Comparison of ENCODE assay signal across 8 cellular contexts in the genomic region with DNA sequence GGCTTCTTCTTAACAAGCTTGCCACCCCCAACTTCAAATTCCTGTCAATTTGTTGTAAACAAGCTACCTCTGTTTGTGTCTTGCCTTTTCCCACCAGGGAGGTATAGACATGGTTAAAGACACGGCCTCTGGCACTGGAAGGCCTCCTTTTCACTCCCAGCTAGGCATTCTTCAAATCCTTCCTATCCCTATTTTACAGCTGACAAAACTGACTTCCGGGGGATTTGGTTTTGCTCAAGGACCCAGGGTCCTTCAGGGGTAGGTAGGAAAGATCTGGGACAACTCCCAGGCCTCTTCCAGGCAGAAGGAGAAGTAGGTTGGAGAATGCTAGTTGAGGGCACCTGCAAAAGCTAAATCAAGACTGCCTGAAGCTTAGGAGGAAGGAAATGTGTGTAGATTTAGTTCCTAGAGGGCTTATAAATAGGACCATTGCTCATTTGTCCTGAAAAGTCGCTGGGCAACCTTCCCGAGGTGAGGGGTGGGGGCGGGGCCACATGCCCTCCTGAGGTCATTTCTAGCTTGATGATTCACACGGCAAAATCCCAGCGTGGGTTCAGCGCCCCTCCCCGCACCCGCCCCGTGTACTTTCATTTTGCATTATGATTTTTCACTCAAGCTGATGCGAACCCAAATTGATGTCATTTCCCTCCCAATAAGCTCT. TPM values are rescaled to one million over a fixed set of nuclear protein-coding genes. Genes with fewer than 3 reads are reported as not detected.
DNase-seq lines count a peak whose midpoint lies in the region; ATAC-seq and FAIRE-seq lines count a peak whose summit lies in the region.

No MANE protein-coding gene starts in this region.

- POLR2A ChIA-PET in activated CD4-positive, alpha-beta T cell treated with anti-CD3 and anti-CD28 coated beads, Interleukin-2, amount 10 ng/mL, durations not matched to agents 7 days and 5 days (lab: Charles Lee), result no interaction called here

- H3K9ac ChIP-seq in HUES6 (ENCODE audit: low read length) (peak overlapping the region; percentile 52), mucosa of stomach (ENCODE audit: low read length) (peak overlapping the region; percentile 68)

- H3K4me3 Mint-ChIP-seq in activated CD4-positive, alpha-beta T cell treated with anti-CD3 and anti-CD28 coated beads, Interleukin-2, amount 10 ng/mL, durations not matched to agents 7 days and 5 days, result peak overlapping the region; percentile 69

- H3K27ac Mint-ChIP-seq in activated CD4-positive, alpha-beta T cell treated with anti-CD3 and anti-CD28 coated beads, Interleukin-2, amount 10 ng/mL, durations not matched to agents 7 days and 5 days, result peak overlapping the region; percentile 82

- FAIRE-seq in GM18507 (lab: Jason Lieb, UNC), result peak; percentile 83

- H3K27me3 ChIP-seq in HUES6 (ENCODE audit: control insufficient read depth, insufficient read depth, low read length) (no peaks in the 10 kb centered on the region), mucosa of stomach (ENCODE audit: control insufficient read depth, insufficient read depth, low read length) (no peaks in the 10 kb centered on the region)

- H3K9me3 ChIP-seq in HUES6 (ENCODE audit: control insufficient read depth, insufficient read depth, low read depth, low read length) (no peaks in the 10 kb centered on the region), mucosa of stomach (ENCODE audit: control insufficient read depth, low read length) (no peaks in the 10 kb centered on the region)

- H3K4me3 ChIP-seq in HUES6 (ENCODE audit: low read depth, low read length), result 0 out of 2 replicates have a peak overlapping the region, but pooled peaks have one; percentile 8
- H3K4me3 ChIP-seq in mucosa of stomach (ENCODE audit: low read length), result peak overlapping the region; percentile 17

- H3K4me1 Mint-ChIP-seq in activated CD4-positive, alpha-beta T cell treated with anti-CD3 and anti-CD28 coated beads, Interleukin-2, amount 10 ng/mL, durations not matched to agents 7 days and 5 days, result peaks cover 32% of the 10 kb centered on the region

- H3K27ac ChIP-seq in HUES6 (ENCODE audit: low read depth, low read length), result no peak overlapping the region

- ATAC-seq in GM18511 (IDR thresholded peaks at IDR 0.05; ENCODE audit: unreplicated experiment), result no peak

- DNase-seq in GM18507 (ENCODE audit: extremely low spot score, insufficient read length, low read depth) (peak; percentile 14), NCI-H146 treated with DMSO at 0.1 percent for 48 hours (lab: John Stamatoyannopoulos, UW; ENCODE audit: unreplicated experiment) (no peak)
- peak; percentile 69 for DNase-seq in activated CD4-positive, alpha-beta T cell treated with anti-CD3 and anti-CD28 coated beads, Interleukin-2, amount 10 ng/mL, durations not matched to agents 7 days and 5 days
- peak; percentile 17 for DNase-seq in effector CD4-positive, alpha-beta T cell
- peak; percentile 74 to 87 for DNase-seq in stimulated activated CD8-positive, alpha-beta memory T cell treated with anti-CD3 and anti-CD28 coated beads, Interleukin-7, amount 100 ng/mL, for 48 hours (ENCODE audit: extremely low read depth in 1 of 2, low read depth in 1 of 2)

- CTCF ChIA-PET in activated CD4-positive, alpha-beta T cell treated with anti-CD3 and anti-CD28 coated beads, Interleukin-2, amount 10 ng/mL, durations not matched to agents 7 days and 5 days (lab: Charles Lee), result interaction anchor here (0.6 to 1.8 kb wide), 5 partner anchors 10 to 137 kb away, joined by 3 to 9 read pairs (median 3); no protein-coding TSS in a partner anchor

- peaks cover 22% of the 10 kb centered on the region for H3K4me1 ChIP-seq in HUES6 (ENCODE audit: control insufficient read depth, insufficient read depth, low read length)
- H3K4me1 ChIP-seq in mucosa of stomach (ENCODE audit: control insufficient read depth, insufficient read depth, low read length), result peaks cover 9% of the 10 kb centered on the region

- no peaks in the 10 kb centered on the region for H3K36me3 ChIP-seq in HUES6 (ENCODE audit: control insufficient read depth, insufficient read depth, low read length)
- H3K36me3 ChIP-seq in mucosa of stomach (ENCODE audit: control insufficient read depth, insufficient read depth, low read length), result no peaks in the 10 kb centered on the region

- H3K9me3 Mint-ChIP-seq in activated CD4-positive, alpha-beta T cell treated with anti-CD3 and anti-CD28 coated beads, Interleukin-2, amount 10 ng/mL, durations not matched to agents 7 days and 5 days, result peaks cover 8% of the 10 kb centered on the region

- no peaks in the 10 kb centered on the region for H3K27me3 Mint-ChIP-seq in activated CD4-positive, alpha-beta T cell treated with anti-CD3 and anti-CD28 coated beads, Interleukin-2, amount 10 ng/mL, durations not matched to agents 7 days and 5 days

- H3K36me3 Mint-ChIP-seq in activated CD4-positive, alpha-beta T cell treated with anti-CD3 and anti-CD28 coated beads, Interleukin-2, amount 10 ng/mL, durations not matched to agents 7 days and 5 days (ENCODE audit: low read depth), result no peaks in the 10 kb centered on the region

RNA-seq across cellular contexts. Expression of gene RYBP, which starts 36.3 kb away (rescaled TPM):
- total RNA-seq in activated CD4-positive, alpha-beta T cell treated with anti-CD3 and anti-CD28 coated beads, Interleukin-2, amount 10 ng/mL, durations not matched to agents 7 days and 5 days, result 10 to 100 TPM; 11.4 to 12.4 TPM
